9 cellular contexts compared by ENCODE assay signal in genomic region chr17:80361495-80362220, GRCh38. TPM values are rescaled to one million over a fixed set of nuclear protein-coding genes. Genes with fewer than 3 reads are reported as not detected.
DNase-seq lines count a peak whose midpoint lies in the region; ATAC-seq, FAIRE-seq and TF ChIP-seq lines count a peak whose summit lies in the region.
"Had no signal": no experiment of that assay in that cellular context is flagged by ENCODE, and none has a peak within 500 bp of the region (broad histone marks: within the 10 kb centered on the region; RNA-seq: fewer than 3 reads in every experiment).

No MANE protein-coding gene starts in this region.

- H3K27me3 ChIP-seq in BE2C = no peaks in the 10 kb centered on the region
- H3K27me3 ChIP-seq: SJSA1 had no signal

- FAIRE-seq in H54 (lab: Jason Lieb, UNC) (no peak), kidney (lab: Jason Lieb, UNC) (no peak)

- peak; percentile 65 for TF ChIP-seq CTCF in BE2C (IDR thresholded peaks at IDR 0.05; ENCODE audit: low read depth, low read length)
- no peak for TF ChIP-seq CTCF in kidney (IDR thresholded peaks at IDR 0.05; ENCODE audit: borderline replicate concordance, extremely low read depth, insufficient read depth)

- ATAC-seq in GM18861 (IDR thresholded peaks at IDR 0.05; ENCODE audit: unreplicated experiment) = no peak

- no peak overlapping the region for H3K9ac ChIP-seq in kidney (ENCODE audit: low read length in 2 of 2)

- no peaks in the 10 kb centered on the region for H3K27me3 Mint-ChIP-seq in T-helper 2 cell treated with Interferon-gamma antibody and Interleukin-4, amounts not matched to agents 5 μg/mL and 100 μg/mL, for 36 hours (ENCODE audit: low read depth)

- H3K9me3 ChIP-seq in BE2C = no peaks in the 10 kb centered on the region
- no peaks in the 10 kb centered on the region for H3K9me3 ChIP-seq in kidney (ENCODE audit: control insufficient read depth in 1 of 2, low read length in 2 of 2)

- H3K9me3 Mint-ChIP-seq in T-helper 2 cell treated with Interferon-gamma antibody and Interleukin-4, amounts not matched to agents 5 μg/mL and 100 μg/mL, for 36 hours = no peaks in the 10 kb centered on the region

- no peak overlapping the region for H3K4me3 Mint-ChIP-seq in T-helper 2 cell treated with Interferon-gamma antibody and Interleukin-4, amounts not matched to agents 5 μg/mL and 100 μg/mL, for 36 hours

- peaks cover 79% of the 10 kb centered on the region for H3K36me3 Mint-ChIP-seq in T-helper 2 cell treated with Interferon-gamma antibody and Interleukin-4, amounts not matched to agents 5 μg/mL and 100 μg/mL, for 36 hours (ENCODE audit: low read depth)

- H3K36me3 ChIP-seq in BE2C = peaks cover 5% of the 10 kb centered on the region
- H3K36me3 ChIP-seq in kidney (ENCODE audit: control insufficient read depth in 1 of 2, insufficient read depth in 2 of 2, low read length in 2 of 2) = peaks cover 58 to 75% of the 10 kb centered on the region in 2 donors

- no peak overlapping the region for H3K4me3 ChIP-seq in BE2C (ENCODE audit: low read depth, low read length)
- H3K4me3 ChIP-seq in kidney (ENCODE audit: low read length in 2 of 2) = no peak overlapping the region
- H3K4me3 ChIP-seq: SJSA1 had no signal

- no peak overlapping the region for H3K27ac Mint-ChIP-seq in T-helper 2 cell treated with Interferon-gamma antibody and Interleukin-4, amounts not matched to agents 5 μg/mL and 100 μg/mL, for 36 hours

- intact Hi-C loops in kidney (cut with DNase I) = no loop called here

- H3K4me1 ChIP-seq in BE2C = no peaks in the 10 kb centered on the region
- H3K4me1 ChIP-seq in kidney (ENCODE audit: control insufficient read depth in 1 of 2, insufficient read depth in 1 of 2, low read depth in 1 of 2, low read length in 2 of 2) = no peaks in the 10 kb centered on the region
- H3K4me1 ChIP-seq: SJSA1 had no signal

- no peak for TF ChIP-seq POLR2A in H54 (IDR thresholded peaks at IDR 0.05; ENCODE audit: low read depth, low read length)

- no peak overlapping the region for H3K27ac ChIP-seq in kidney (ENCODE audit: low read depth in 2 of 2, low read length in 2 of 2)
- H3K27ac ChIP-seq: SJSA1 had no signal

- H3K4me1 Mint-ChIP-seq in T-helper 2 cell treated with Interferon-gamma antibody and Interleukin-4, amounts not matched to agents 5 μg/mL and 100 μg/mL, for 36 hours (ENCODE audit: low read depth) = no peaks in the 10 kb centered on the region

- DNase-seq in BE2C (peak; percentile 56), H54 (ENCODE audit: insufficient read length, low spot score) (peak; percentile 21), kidney (peak; percentile 51), nucleus accumbens (lab: John Stamatoyannopoulos, UW) (no peak), HCEC 1CT (no peak)
- DNase-seq in activated T-cell treated with anti-CD3 and anti-CD28 coated beads, Interleukin-2, amount 50 U/mL, for 48 hours = peak; percentile 56 to 60
- no peak for DNase-seq in T-helper 2 cell treated with Interferon-gamma antibody and Interleukin-4, amounts not matched to agents 5 μg/mL and 100 μg/mL, for 36 hours (ENCODE audit: low spot score)

RNA-seq across cellular contexts. Expression of gene ENDOV, which starts 53.3 kb away (rescaled TPM):
- 52.5 TPM for polyA plus RNA-seq in BE2C (2012; ENCODE audit: insufficient read depth, insufficient read length, low read depth)
- 28.0 TPM for total RNA-seq in kidney
- 20.3 TPM for polyA plus RNA-seq in kidney (ENCODE audit: insufficient read depth, low read depth, low replicate concordance)

Comparison
In these comparisons a context has a peak if more than half of its experiments do, and no peak if none do; other contexts are left out.
1. DNase-seq: peak in BE2C (single experiment), H54 (single experiment), activated T-cell treated with anti-CD3 and anti-CD28 coated beads, Interleukin-2, amount 50 U/mL, for 48 hours (2 of 2) and kidney (single experiment); none in nucleus accumbens (0 of 56), T-helper 2 cell treated with Interferon-gamma antibody and Interleukin-4, amounts not matched to agents 5 μg/mL and 100 μg/mL, for 36 hours (single experiment) and HCEC 1CT (single experiment).